In genomic region chr15:40291088-40291574, GRCh38 we compare ENCODE assay signal across 9 cellular contexts. TPM values are rescaled to one million over a fixed set of nuclear protein-coding genes. Genes with fewer than 3 reads are reported as not detected.
DNase-seq lines count a peak whose midpoint lies in the region; ATAC-seq, FAIRE-seq and TF ChIP-seq lines count a peak whose summit lies in the region.
"Had no signal": no experiment of that assay in that cellular context is flagged by ENCODE, and none has a peak within 500 bp of the region (broad histone marks: within the 10 kb centered on the region; RNA-seq: fewer than 3 reads in every experiment).

No MANE protein-coding gene starts in this region.

- no peak overlapping the region for H3K27ac Mint-ChIP-seq in nephron progenitor cell
- H3K27ac Mint-ChIP-seq in activated T-cell treated with anti-CD3 and anti-CD28 coated beads, Interleukin-2, amount 50 U/mL, for 24 hours, result no peak overlapping the region

- no peak for TF ChIP-seq CTCF in D721Med (IDR thresholded peaks at IDR 0.05; ENCODE audit: insufficient read depth, missing control alignments)
- no peak for TF ChIP-seq CTCF in epithelial cell of proximal tubule (conservative IDR thresholded peaks at IDR 0.05; ENCODE audit: low read depth, low read length)
- no peak for TF ChIP-seq CTCF in nephron progenitor cell (IDR thresholded peaks at IDR 0.05)

- no peaks in the 10 kb centered on the region for H3K9me3 Mint-ChIP-seq in nephron progenitor cell
- no peaks in the 10 kb centered on the region for H3K9me3 Mint-ChIP-seq in activated T-cell treated with anti-CD3 and anti-CD28 coated beads, Interleukin-2, amount 50 U/mL, for 24 hours

- H3K4me3 ChIP-seq in epithelial cell of proximal tubule (ENCODE audit: low read depth, low read length), result peak overlapping the region; percentile 33

- H3K36me3 Mint-ChIP-seq in nephron progenitor cell (ENCODE audit: low read depth), result no peaks in the 10 kb centered on the region
- peaks cover 63% of the 10 kb centered on the region for H3K36me3 Mint-ChIP-seq in activated T-cell treated with anti-CD3 and anti-CD28 coated beads, Interleukin-2, amount 50 U/mL, for 24 hours (ENCODE audit: low read depth)

- peak; percentile 64 for DNase-seq in D721Med (ENCODE audit: insufficient read length, low spot score)
- peak; percentile 37 for DNase-seq in NCI-H510A treated with DMSO at 0.1 percent for 48 hours (lab: John Stamatoyannopoulos, UW)
- DNase-seq in epithelial cell of proximal tubule (ENCODE audit: low read depth), result no peak
- peak; percentile 79 for DNase-seq in nephron progenitor cell
- no peak for DNase-seq in activated T-cell treated with anti-CD3 and anti-CD28 coated beads, Interleukin-2, amount 50 U/mL, for 24 hours
- DNase-seq in cortex of kidney (lab: John Stamatoyannopoulos, UW), result no peak
- no peak for DNase-seq in NOMO-1 treated with DMSO at 0.1 percent for 48 hours (lab: John Stamatoyannopoulos, UW; ENCODE audit: unreplicated experiment)

- peaks cover 29% of the 10 kb centered on the region for H3K4me1 Mint-ChIP-seq in nephron progenitor cell
- no peaks in the 10 kb centered on the region for H3K4me1 Mint-ChIP-seq in activated T-cell treated with anti-CD3 and anti-CD28 coated beads, Interleukin-2, amount 50 U/mL, for 24 hours (ENCODE audit: low read depth)

- no peak for ATAC-seq in HG03159 (IDR thresholded peaks at IDR 0.05; ENCODE audit: unreplicated experiment)

- peak overlapping the region; percentile 44 for H3K4me3 Mint-ChIP-seq in nephron progenitor cell
- H3K4me3 Mint-ChIP-seq in activated T-cell treated with anti-CD3 and anti-CD28 coated beads, Interleukin-2, amount 50 U/mL, for 24 hours, result no peak overlapping the region

- no peak for FAIRE-seq in D721Med (lab: Jason Lieb, UNC)
- FAIRE-seq: islet of Langerhans had no signal

- H3K27me3 Mint-ChIP-seq in nephron progenitor cell (ENCODE audit: low read depth, poor library complexity), result peaks cover 89% of the 10 kb centered on the region
- H3K27me3 Mint-ChIP-seq in activated T-cell treated with anti-CD3 and anti-CD28 coated beads, Interleukin-2, amount 50 U/mL, for 24 hours, result no peaks in the 10 kb centered on the region

RNA-seq across cellular contexts. Expression of gene ANKRD63, which starts 8.3 kb away (rescaled TPM):
- 0.22 TPM in 1 of 2 replicates, not detected in the other for total RNA-seq in epithelial cell of proximal tubule

RNA-seq across cellular contexts. Expression of gene PLCB2, which starts 16.6 kb away (rescaled TPM):
- 0.81 and 1.2 TPM in 2 replicates for total RNA-seq in epithelial cell of proximal tubule

RNA-seq across cellular contexts. Expression of gene INAFM2, which starts 32.4 kb away (rescaled TPM):
- 15.3 and 17.3 TPM in 2 replicates for total RNA-seq in epithelial cell of proximal tubule

RNA-seq across cellular contexts. Expression of gene CCDC9B, which starts 49.6 kb away (rescaled TPM):
- total RNA-seq in epithelial cell of proximal tubule, result 4.6 and 10.7 TPM in 2 replicates

RNA-seq across cellular contexts. Expression of gene PAK6, which starts 52.3 kb away (rescaled TPM):
- total RNA-seq in epithelial cell of proximal tubule, result 4.5 and 7.1 TPM in 2 replicates

Comparison
In these comparisons a context has a peak if more than half of its experiments do, and no peak if none do; other contexts are left out.
1. DNase-seq: peak in D721Med (single experiment), NCI-H510A treated with DMSO at 0.1 percent for 48 hours (single experiment) and nephron progenitor cell (single experiment); none in epithelial cell of proximal tubule (single experiment), activated T-cell treated with anti-CD3 and anti-CD28 coated beads, Interleukin-2, amount 50 U/mL, for 24 hours (single experiment), cortex of kidney (single experiment) and NOMO-1 treated with DMSO at 0.1 percent for 48 hours (single experiment).